Comparison of ENCODE assay signal across 9 cellular contexts in the genomic region with DNA sequence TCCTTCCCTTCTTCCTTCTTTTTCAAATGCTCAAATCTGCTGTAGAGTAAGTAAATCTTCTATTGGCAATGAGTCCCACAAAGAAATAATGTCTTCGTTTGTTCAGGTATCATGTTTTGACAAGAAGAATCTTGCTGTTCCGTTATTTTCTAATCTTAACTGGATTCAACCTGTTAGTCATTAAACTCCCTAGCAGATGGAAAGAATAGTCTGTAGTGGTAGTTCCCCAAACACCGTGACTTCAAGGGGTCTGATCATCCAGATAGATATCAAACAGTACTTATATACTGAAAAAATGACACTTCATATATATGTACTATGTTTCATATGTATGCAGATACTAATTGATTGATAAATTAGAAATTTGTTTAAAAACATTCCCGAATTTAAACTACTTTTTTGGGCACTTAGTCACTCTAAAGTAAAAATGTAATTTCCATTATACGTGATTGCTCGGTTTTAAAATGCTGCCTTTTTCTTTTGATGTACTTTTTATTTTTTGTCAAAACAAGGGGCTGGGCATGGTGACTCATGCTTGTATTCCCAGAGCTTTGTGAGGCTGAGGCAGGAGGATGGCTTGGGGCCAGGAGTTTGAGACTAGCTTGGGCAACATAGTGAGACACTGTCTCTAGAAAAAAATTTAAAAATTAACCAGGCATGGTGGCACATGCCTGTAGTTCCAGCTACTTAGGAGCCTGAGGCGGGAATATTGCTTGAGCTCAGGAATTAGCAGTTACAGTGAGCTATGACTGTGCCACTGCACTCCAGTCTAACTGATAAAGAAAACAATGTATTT.
DNase-seq lines count a peak whose midpoint lies in the region; ATAC-seq, FAIRE-seq and TF ChIP-seq lines count a peak whose summit lies in the region.
"Had no signal": no experiment of that assay in that cellular context is flagged by ENCODE, and none has a peak within 500 bp of the region (broad histone marks: within the 10 kb centered on the region; RNA-seq: fewer than 3 reads in every experiment).

No MANE protein-coding gene starts in this region.

- H3K27ac ChIP-seq in endothelial cell of umbilical vein (ENCODE audit: insufficient read depth, low read depth, low read length) (peak overlapping the region; percentile 97), mesodermal cell (ENCODE audit: low read depth, low read length, severe bottlenecking) (peak overlapping the region; percentile 6)

- no peak overlapping the region for H2AFZ ChIP-seq in endothelial cell of umbilical vein (ENCODE audit: low read depth, low read length)

- BruUV-seq in endothelial cell of umbilical vein (replicated peaks; lab: Mats Ljungman, UMichigan), result no TSS peak

- no peaks in the 10 kb centered on the region for H3K9me1 ChIP-seq in endothelial cell of umbilical vein (replicated peaks; ENCODE audit: control insufficient read depth, extremely low read depth, insufficient read depth, low read length)

- ATAC-seq in GM18867 (IDR thresholded peaks at IDR 0.05; ENCODE audit: unreplicated experiment) (no peak), HG03159 (IDR thresholded peaks at IDR 0.05; ENCODE audit: unreplicated experiment) (no peak), GM21723 (IDR thresholded peaks at IDR 0.05; ENCODE audit: unreplicated experiment) (no peak), HG02970 (IDR thresholded peaks at IDR 0.05; ENCODE audit: low FRiP score, unreplicated experiment) (no peak)

- POLR2A ChIA-PET in endothelial cell of umbilical vein (lab: Charles Lee), result interaction anchor here (0.7 kb wide), 1 partner anchor 228 kb away, joined by 3 read pairs; no protein-coding TSS in a partner anchor

- no peaks in the 10 kb centered on the region for H3K27me3 ChIP-seq in endothelial cell of umbilical vein (ENCODE audit: control insufficient read depth in 2 of 2, insufficient read depth in 2 of 2, low read length in 2 of 2)

- dilution Hi-C loops in endothelial cell of umbilical vein (cut with MboI; ENCODE audit: extremely low pct_ligation_motif_present, low sequenced_read_pairs), result no loop called here

- H3K9me3 ChIP-seq in endothelial cell of umbilical vein (replicated peaks; ENCODE audit: control insufficient read depth, insufficient read depth, low read length) (no peaks in the 10 kb centered on the region), mesodermal cell (ENCODE audit: control insufficient read depth, low read length) (peaks cover 9% of the 10 kb centered on the region)

- intact Hi-C loops in endothelial cell of umbilical vein (cut with micrococcal nuclease), result loop anchor here (5.0 kb wide), 1 partner anchor 424 kb away; no protein-coding TSS in a partner anchor

- TF ChIP-seq CTCF in AG09319 (IDR thresholded peaks at IDR 0.05; ENCODE audit: low read depth, low read length), result no peak
- no peak for TF ChIP-seq CTCF in endothelial cell of umbilical vein (IDR thresholded peaks at IDR 0.05; ENCODE audit: extremely low read depth in 1 of 2, insufficient read depth in 1 of 2, low read depth in 1 of 2, low read length in 2 of 2)

- no peaks in the 10 kb centered on the region for H3K79me2 ChIP-seq in endothelial cell of umbilical vein (ENCODE audit: control insufficient read depth, insufficient read depth, low read length)

- H3K4me1 ChIP-seq in endothelial cell of umbilical vein (ENCODE audit: control insufficient read depth, extremely low read depth, insufficient read depth, low read length), result peaks cover 80% of the 10 kb centered on the region
- peaks cover 50% of the 10 kb centered on the region for H3K4me1 ChIP-seq in mesodermal cell (ENCODE audit: control insufficient read depth, insufficient read depth, low read length, poor library complexity, severe bottlenecking)

- peak overlapping the region; percentile 89 for H3K4me2 ChIP-seq in endothelial cell of umbilical vein (ENCODE audit: insufficient read depth, low read length)

- H4K20me1 ChIP-seq in endothelial cell of umbilical vein (replicated peaks; ENCODE audit: control insufficient read depth, extremely low read depth, insufficient read depth, low read length), result no peaks in the 10 kb centered on the region

- TF ChIP-seq POLR2A in endothelial cell of umbilical vein (IDR thresholded peaks at IDR 0.05; ENCODE audit: low read depth, low read length), result no peak

- WGBS in mesodermal cell (ENCODE audit: insufficient coverage in 2 of 2), 2 experiments, result 90 to 100% methylated on average over 1 of the region's 7 CpGs

- H3K4me3 ChIP-seq in endothelial cell of umbilical vein (replicated peaks in 1 of 3; ENCODE audit: insufficient read depth in 1 of 3, low read depth in 1 of 3, low read length in 3 of 3) (no peak overlapping the region), mesodermal cell (ENCODE audit: extremely low read depth, insufficient read depth, low read length, poor library complexity, severe bottlenecking) (no peak overlapping the region)

- peak overlapping the region; percentile 63 for H3K9ac ChIP-seq in endothelial cell of umbilical vein (replicated peaks; ENCODE audit: extremely low read depth, insufficient read depth, low read length)

- DNase-seq in AG09319 (ENCODE audit: extremely low read depth, low read depth), result peak; percentile 16
- DNase-seq in NCI-H446 treated with DMSO at 0.1 percent for 48 hours (lab: John Stamatoyannopoulos, UW), result peak; percentile 97
- DNase-seq in endothelial cell of umbilical vein (ENCODE audit: low read depth, low spot score), result peak; percentile 91
- DNase-seq: CD4-positive, alpha-beta memory T cell had no signal

- no peaks in the 10 kb centered on the region for H3K36me3 ChIP-seq in endothelial cell of umbilical vein (ENCODE audit: control insufficient read depth in 2 of 2, extremely low read depth in 1 of 2, insufficient read depth in 2 of 2, low read length in 2 of 2)
- H3K36me3 ChIP-seq in mesodermal cell (ENCODE audit: control insufficient read depth, insufficient read depth, low read length), result no peaks in the 10 kb centered on the region

- CTCF ChIA-PET in endothelial cell of umbilical vein (lab: Charles Lee), result interaction anchor here (0.9 to 2.4 kb wide), 6 partner anchors 10 to 272 kb away, joined by 3 to 19 read pairs (median 4); no protein-coding TSS in a partner anchor

- FAIRE-seq in endothelial cell of umbilical vein (lab: Jason Lieb, UNC), result peak; percentile 84

TF ChIP-seq in endothelial cell of umbilical vein, 7 proteins besides CTCF, POLR2A, EP300 and RAD21:
- TF ChIP-seq MYC (IDR thresholded peaks at IDR 0.05; ENCODE audit: low read depth, low read length) (no peak), POLR2AphosphoS5 (IDR thresholded peaks at IDR 0.05; ENCODE audit: insufficient read depth, low read depth, low read length) (peak; percentile 44), EZH2 (IDR thresholded peaks at IDR 0.05; ENCODE audit: borderline replicate concordance, low read depth, low read length, severe bottlenecking) (no peak), JUN (IDR thresholded peaks at IDR 0.05; ENCODE audit: borderline replicate concordance, insufficient read depth, insufficient read length, low read depth) (peak; percentile 62), GATA2 (IDR thresholded peaks at IDR 0.05; ENCODE audit: insufficient read depth, insufficient read length, low read depth, low read length) (no peak), FOS (IDR thresholded peaks at IDR 0.05; ENCODE audit: borderline replicate concordance, insufficient read depth, low read length) (peak; percentile 92)
- TF ChIP-seq, protein P1, sequence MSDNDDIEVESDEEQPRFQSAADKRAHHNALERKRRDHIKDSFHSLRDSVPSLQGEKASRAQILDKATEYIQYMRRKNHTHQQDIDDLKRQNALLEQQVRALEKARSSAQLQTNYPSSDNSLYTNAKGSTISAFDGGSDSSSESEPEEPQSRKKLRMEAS (IDR thresholded peaks at IDR 0.05; ENCODE audit: insufficient read depth, insufficient read length), result no peak

Comparison
In these comparisons a context has a peak if more than half of its experiments do, and no peak if none do; other contexts are left out.
1. DNase-seq: peak in every context shown above with its lines; median percentile 97 in NCI-H446 treated with DMSO at 0.1 percent for 48 hours; 91 in endothelial cell of umbilical vein; 16 in AG09319.